ENCODE assay signal across 13 cellular contexts in genomic region chr20:33897313-33897912, GRCh38.
DNase-seq lines count a peak whose midpoint lies in the region; ATAC-seq and TF ChIP-seq lines count a peak whose summit lies in the region.
"Had no signal": no experiment of that assay in that cellular context is flagged by ENCODE, and none has a peak within 500 bp of the region (broad histone marks: within the 10 kb centered on the region; RNA-seq: fewer than 3 reads in every experiment).

No MANE protein-coding gene starts in this region.

- H3K4me1 ChIP-seq in KMS-11 (ENCODE audit: low read depth, poor library complexity, severe bottlenecking), result peaks cover 25% of the 10 kb centered on the region

- no peak overlapping the region for H3K4me3 ChIP-seq in KMS-11 (IDR thresholded peaks at IDR 0.05; ENCODE audit: insufficient read depth, low read depth, low read length)

- H3K79me2 ChIP-seq in KMS-11 (ENCODE audit: insufficient read depth, low read depth), result no peaks in the 10 kb centered on the region

- no peaks in the 10 kb centered on the region for H4K20me1 ChIP-seq in KMS-11 (ENCODE audit: insufficient read depth)

- H3K9ac ChIP-seq in KMS-11, result no peak overlapping the region

- intact Hi-C loops in posterior vena cava (cut with DNase I), result no loop called here

- TF ChIP-seq CTCF in KMS-11 (conservative IDR thresholded peaks at IDR 0.05; ENCODE audit: low read depth, low read length), result peak; percentile 30; the same call in 1 of the 2 replicates

- H3K36me3 ChIP-seq in KMS-11 (ENCODE audit: insufficient read depth), result no peaks in the 10 kb centered on the region

- H3K4me2 ChIP-seq in KMS-11, result no peak overlapping the region

- DNase-seq in Daoy (ENCODE audit: low read depth) (peak; percentile 20), amniotic epithelial cell (ENCODE audit: low read depth) (peak; percentile 73), posterior vena cava (ENCODE audit: low spot score) (peak; percentile 35), NCI-H524 (lab: John Stamatoyannopoulos, UW) (no peak), NCI-H2029 (lab: John Stamatoyannopoulos, UW) (no peak)
- DNase-seq: activated CD4-positive, alpha-beta T cell treated with anti-CD3 and anti-CD28 coated beads, Interleukin-2, amount 50 U/mL, for 4 hours; anterior cingulate cortex; cortex of kidney; naive thymus-derived CD8-positive, alpha-beta T cell had no signal

- ATAC-seq in HG03196 (IDR thresholded peaks at IDR 0.05; ENCODE audit: unreplicated experiment), result no peak
- ATAC-seq in HG03378 (IDR thresholded peaks at IDR 0.05; ENCODE audit: unreplicated experiment), result no peak
- ATAC-seq: activated T-helper 17 cell treated with anti-CD3 and anti-CD28 coated beads, Interleukin-2, amount 50 U/mL, for 72 hours; naive thymus-derived CD8-positive, alpha-beta T cell had no signal

- H3K27me3 ChIP-seq in KMS-11 (ENCODE audit: insufficient read depth, low read depth), result no peaks in the 10 kb centered on the region

- H3K27ac ChIP-seq in KMS-11, result no peak overlapping the region

- no peak overlapping the region for H2AFZ ChIP-seq in KMS-11 (ENCODE audit: low read depth)

Comparison
In these comparisons a context has a peak if more than half of its experiments do, and no peak if none do; other contexts are left out.
1. DNase-seq: peak in Daoy (single experiment), amniotic epithelial cell (single experiment) and posterior vena cava (single experiment); none in NCI-H524 (0 of 2) and NCI-H2029 (single experiment).